13 cellular contexts compared by ENCODE assay signal in the genomic region with DNA sequence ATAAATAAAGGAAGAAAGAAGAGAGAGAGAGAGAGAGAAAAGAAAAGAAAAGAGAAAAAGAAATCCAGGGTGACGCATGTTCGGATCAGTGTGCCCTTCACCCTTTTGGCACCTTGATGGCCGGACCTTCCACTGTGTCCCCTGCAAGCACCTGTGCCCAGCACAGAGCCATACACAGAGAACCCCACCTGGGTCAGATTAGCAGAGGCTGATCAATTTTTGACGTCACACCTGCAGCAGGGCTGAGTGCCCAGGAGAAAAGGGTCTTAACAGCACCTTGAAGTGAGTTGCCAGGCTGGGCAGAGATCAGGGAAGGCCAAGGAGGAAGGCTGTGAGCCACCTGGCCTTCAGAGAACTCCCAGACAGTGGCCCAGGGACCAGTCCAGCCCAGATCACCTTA.
"Had no signal": no experiment of that assay in that cellular context is flagged by ENCODE, and none has a peak within 500 bp of the region (broad histone marks: within the 10 kb centered on the region; RNA-seq: fewer than 3 reads in every experiment).

No MANE protein-coding gene starts in this region.

- FAIRE-seq: astrocyte, kidney, urothelium cell line had no signal

- H3K36me3 ChIP-seq: gastroesophageal sphincter had no signal

- DNase-seq: activated CD4-positive, alpha-beta T cell treated with anti-CD3 and anti-CD28 coated beads for 4 hours; activated CD8-positive, alpha-beta memory T cell treated with anti-CD3 and anti-CD28 coated beads, Interleukin-2, amount 50 U/mL, for 48 hours; activated CD8-positive, alpha-beta T cell treated with anti-CD3 and anti-CD28 coated beads for 36 hours; activated naive CD4-positive, alpha-beta T cell treated with anti-CD3 and anti-CD28 coated beads for 36 hours; central memory CD4-positive, alpha-beta T cell; effector memory CD8-positive, alpha-beta T cell; kidney; stimulated activated CD4-positive, alpha-beta T cell treated with anti-CD3 and anti-CD28 coated beads, Interleukin-12 subunit alpha, Interleukin-12 subunit beta, amount 100 ng/mL, for 4 hours; stimulated activated naive CD4-positive, alpha-beta T cell treated with Interleukin-2 at 50 U/mL for 16 hours; testis had no signal

- H3K9me3 ChIP-seq: gastroesophageal sphincter, testis had no signal

- ATAC-seq: activated CD8-positive, alpha-beta T cell treated with anti-CD3 and anti-CD28 coated beads for 36 hours; effector memory CD8-positive, alpha-beta T cell; gastroesophageal sphincter had no signal

- H3K27me3 ChIP-seq: gastroesophageal sphincter, testis had no signal

- H3K9me3 Mint-ChIP-seq: activated CD8-positive, alpha-beta T cell treated with anti-CD3 and anti-CD28 coated beads for 36 hours; activated naive CD4-positive, alpha-beta T cell treated with anti-CD3 and anti-CD28 coated beads for 36 hours; effector memory CD8-positive, alpha-beta T cell had no signal

- H3K27ac ChIP-seq: testis had no signal

- H3K27ac Mint-ChIP-seq: activated CD8-positive, alpha-beta T cell treated with anti-CD3 and anti-CD28 coated beads for 36 hours; activated naive CD4-positive, alpha-beta T cell treated with anti-CD3 and anti-CD28 coated beads for 36 hours; effector memory CD8-positive, alpha-beta T cell had no signal

- H3K4me3 Mint-ChIP-seq: activated CD8-positive, alpha-beta T cell treated with anti-CD3 and anti-CD28 coated beads for 36 hours; activated naive CD4-positive, alpha-beta T cell treated with anti-CD3 and anti-CD28 coated beads for 36 hours; effector memory CD8-positive, alpha-beta T cell had no signal

- H3K4me3 ChIP-seq: gastroesophageal sphincter, testis had no signal
